In genomic region chrX:6693051-6693450, GRCh38 we compare ENCODE assay signal across 20 cellular contexts.
"Had no signal": no experiment of that assay in that cellular context is flagged by ENCODE, and none has a peak within 500 bp of the region (broad histone marks: within the 10 kb centered on the region; RNA-seq: fewer than 3 reads in every experiment).

No MANE protein-coding gene starts in this region.

- H3K36me3 ChIP-seq: colonic mucosa, ovary, right atrium auricular region, sigmoid colon, thyroid gland, upper lobe of left lung, uterus had no signal

- H3K4me3 ChIP-seq: colonic mucosa, hepatocyte, lung, ovary, right atrium auricular region, sigmoid colon, skin epidermis, thyroid gland, upper lobe of left lung, uterus had no signal

- H3K27me3 Mint-ChIP-seq: naive thymus-derived CD4-positive, alpha-beta T cell had no signal

- H3K27ac Mint-ChIP-seq: immature natural killer cell; naive thymus-derived CD4-positive, alpha-beta T cell had no signal

- H3K27me3 ChIP-seq: colonic mucosa, hepatocyte, ovary, right atrium auricular region, sigmoid colon, thyroid gland, upper lobe of left lung, uterus had no signal

- H3K9me3 ChIP-seq: colonic mucosa, ovary, right atrium auricular region, sigmoid colon, thyroid gland, uterus had no signal

- ATAC-seq: left ventricle myocardium superior; naive thymus-derived CD4-positive, alpha-beta T cell had no signal

- H3K4me3 Mint-ChIP-seq: immature natural killer cell; naive thymus-derived CD4-positive, alpha-beta T cell had no signal

- H3K4me1 ChIP-seq: colonic mucosa, right atrium auricular region, sigmoid colon, thyroid gland, upper lobe of left lung, uterus had no signal

- H3K27ac ChIP-seq: colonic mucosa, hepatocyte, ovary, right atrium auricular region, sigmoid colon, skin epidermis, thyroid gland, upper lobe of left lung, uterus had no signal

- DNase-seq: cerebellar nuclear complex; colonic mucosa; dermis blood vessel endothelial cell; foreskin melanocyte; head of caudate nucleus; immature natural killer cell; left ventricle myocardium superior; mesenchymal stem cell; naive thymus-derived CD4-positive, alpha-beta T cell; ovary; sigmoid colon; stimulated activated CD4-positive, alpha-beta T cell treated with anti-CD3 and anti-CD28 coated beads, Interleukin-2, amount 100 ng/mL, for 48 hours; stimulated activated naive CD4-positive, alpha-beta T cell treated with Interleukin-2 at 50 U/mL for 16 hours; thyroid gland; upper lobe of left lung; uterus had no signal

- H3K4me1 Mint-ChIP-seq: immature natural killer cell; naive thymus-derived CD4-positive, alpha-beta T cell had no signal

- H3K79me2 ChIP-seq: hepatocyte had no signal

- H3K4me2 ChIP-seq: hepatocyte had no signal
